ENCODE assay signal across 15 cellular contexts in the genomic region with DNA sequence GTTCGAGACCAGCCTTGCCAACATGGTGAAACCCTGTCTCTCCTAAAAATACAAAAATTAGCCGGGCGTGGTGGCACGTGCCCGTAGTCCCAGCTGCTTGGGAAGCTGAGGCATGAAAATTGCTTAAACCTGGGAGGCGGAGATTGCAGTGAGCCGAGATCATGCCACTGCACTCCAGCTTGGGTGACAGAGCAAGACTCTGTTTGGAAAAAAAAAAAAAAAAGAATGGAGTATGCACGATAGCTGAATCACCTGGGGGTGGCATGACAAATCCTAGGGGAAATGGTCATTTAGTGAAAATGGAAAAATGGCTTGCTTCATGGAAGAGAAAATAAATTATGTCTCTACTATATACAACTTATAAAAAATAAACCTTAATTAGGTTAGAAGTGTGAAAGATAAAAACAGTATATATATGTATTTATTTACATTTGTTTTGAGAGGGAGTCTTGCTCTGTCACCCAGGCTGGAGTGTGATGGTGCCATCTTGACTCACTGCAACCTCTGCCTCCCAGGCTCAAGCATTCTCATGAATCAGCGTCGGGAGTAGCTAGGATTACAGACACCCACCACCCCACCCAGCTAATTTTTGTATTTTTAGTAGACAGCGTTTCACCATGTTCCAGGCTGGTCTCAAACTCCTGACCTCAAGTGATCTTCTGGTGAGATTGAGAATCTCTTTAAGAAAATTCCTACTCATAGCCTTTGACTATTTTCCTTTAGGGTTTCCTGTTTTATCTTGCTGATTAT.
"Had no signal": no experiment of that assay in that cellular context is flagged by ENCODE, and none has a peak within 500 bp of the region (broad histone marks: within the 10 kb centered on the region; RNA-seq: fewer than 3 reads in every experiment).

No MANE protein-coding gene starts in this region.

- ATAC-seq: naive thymus-derived CD8-positive, alpha-beta T cell had no signal

- H3K9me3 Mint-ChIP-seq: activated CD4-positive, alpha-beta T cell treated with anti-CD3 and anti-CD28 coated beads, Interleukin-2, amount 10 ng/mL, durations not matched to agents 7 days and 5 days; T-helper 2 cell treated with Interferon-gamma antibody and Interleukin-4, amounts not matched to agents 5 μg/mL and 100 μg/mL, for 36 hours had no signal

- H3K36me3 ChIP-seq: esophagus muscularis mucosa, stomach, thoracic aorta had no signal

- H3K4me1 ChIP-seq: esophagus muscularis mucosa, stomach had no signal

- H3K27ac Mint-ChIP-seq: activated CD4-positive, alpha-beta T cell treated with anti-CD3 and anti-CD28 coated beads, Interleukin-2, amount 10 ng/mL, durations not matched to agents 7 days and 5 days; activated naive CD8-positive, alpha-beta T cell; naive thymus-derived CD8-positive, alpha-beta T cell; T-helper 2 cell treated with Interferon-gamma antibody and Interleukin-4, amounts not matched to agents 5 μg/mL and 100 μg/mL, for 36 hours had no signal

- DNase-seq: activated CD4-positive, alpha-beta T cell treated with anti-CD3 and anti-CD28 coated beads, Interleukin-2, amount 10 ng/mL, durations not matched to agents 7 days and 5 days; activated CD4-positive, CD25-positive, alpha-beta regulatory T cell; activated CD8-positive, alpha-beta memory T cell treated with anti-CD3 and anti-CD28 coated beads, Interleukin-2, amount 50 U/mL, for 48 hours; activated gamma-delta T cell treated with Interleukin-2 at 50 U/mL for 16 hours; anterior cingulate cortex; dorsolateral prefrontal cortex; mesenchymal stem cell; naive thymus-derived CD8-positive, alpha-beta T cell; stimulated activated CD4-positive, alpha-beta T cell treated with anti-CD3 and anti-CD28 coated beads, Interleukin-12 subunit alpha, Interleukin-12 subunit beta, amount 100 ng/mL, for 4 hours; stimulated activated CD4-positive, alpha-beta T cell treated with anti-CD3 and anti-CD28 coated beads, Interleukin-2, amount 100 ng/mL, for 24 hours; stomach had no signal

- H3K4me3 ChIP-seq: dorsolateral prefrontal cortex, esophagus muscularis mucosa, stomach, thoracic aorta had no signal

- H3K27me3 ChIP-seq: dorsolateral prefrontal cortex, esophagus muscularis mucosa, stomach had no signal

- H3K4me3 Mint-ChIP-seq: activated CD4-positive, alpha-beta T cell treated with anti-CD3 and anti-CD28 coated beads, Interleukin-2, amount 10 ng/mL, durations not matched to agents 7 days and 5 days; activated naive CD8-positive, alpha-beta T cell; naive thymus-derived CD8-positive, alpha-beta T cell; T-helper 2 cell treated with Interferon-gamma antibody and Interleukin-4, amounts not matched to agents 5 μg/mL and 100 μg/mL, for 36 hours had no signal

- H3K27me3 Mint-ChIP-seq: activated CD4-positive, alpha-beta T cell treated with anti-CD3 and anti-CD28 coated beads, Interleukin-2, amount 10 ng/mL, durations not matched to agents 7 days and 5 days; activated naive CD8-positive, alpha-beta T cell; naive thymus-derived CD8-positive, alpha-beta T cell had no signal

- H3K9me3 ChIP-seq: esophagus muscularis mucosa, stomach, thoracic aorta had no signal

- H3K4me1 Mint-ChIP-seq: activated CD4-positive, alpha-beta T cell treated with anti-CD3 and anti-CD28 coated beads, Interleukin-2, amount 10 ng/mL, durations not matched to agents 7 days and 5 days; naive thymus-derived CD8-positive, alpha-beta T cell had no signal

- H3K27ac ChIP-seq: dorsolateral prefrontal cortex, esophagus muscularis mucosa, stomach, thoracic aorta had no signal
